In genomic region chr21:28310711-28311110, GRCh38 we compare ENCODE assay signal across 30 cellular contexts.
"Had no signal": no experiment of that assay in that cellular context is flagged by ENCODE, and none has a peak within 500 bp of the region (broad histone marks: within the 10 kb centered on the region; RNA-seq: fewer than 3 reads in every experiment).

No MANE protein-coding gene starts in this region.

- H3K36me3 Mint-ChIP-seq: memory B cell; naive thymus-derived CD4-positive, alpha-beta T cell; stimulated activated naive B cell treated with anti-CD40 and anti-IgM and Interleukin-4, amounts not matched to agents 10 μg/mL and 1 μg/mL and 100 μg/mL, for 72 hours had no signal

- H2AFZ ChIP-seq: hepatocyte had no signal

- H3K4me1 Mint-ChIP-seq: memory B cell; naive thymus-derived CD4-positive, alpha-beta T cell; stimulated activated naive B cell treated with anti-CD40 and anti-IgM and Interleukin-4, amounts not matched to agents 10 μg/mL and 1 μg/mL and 100 μg/mL, for 72 hours had no signal

- H3K9me3 ChIP-seq: mucosa of descending colon, pancreas, psoas muscle, testis, thyroid gland, transverse colon, vagina had no signal

- H3K36me3 ChIP-seq: heart right ventricle, pancreas, right atrium auricular region, right lobe of liver, stomach, thyroid gland, transverse colon, upper lobe of left lung, vagina had no signal

- H3K79me2 ChIP-seq: hepatocyte had no signal

- H3K4me1 ChIP-seq: heart right ventricle, psoas muscle, right atrium auricular region, right lobe of liver, testis, thyroid gland, transverse colon, upper lobe of left lung, vagina had no signal

- DNase-seq: heart right ventricle; islet precursor cell; left cardiac atrium; midbrain; mucosa of descending colon; naive thymus-derived CD4-positive, alpha-beta T cell; nucleus accumbens; pancreas; posterior cingulate gyrus; psoas muscle; right lobe of liver; stimulated activated CD4-positive, alpha-beta T cell treated with anti-CD3 and anti-CD28 coated beads, Interleukin-12 subunit alpha, Interleukin-12 subunit beta, amount 100 ng/mL, for 4 hours; stimulated activated CD4-positive, alpha-beta T cell treated with anti-CD3 and anti-CD28 coated beads, Interleukin-15, amount 100 ng/mL, for 24 hours; stimulated activated CD4-positive, alpha-beta T cell treated with anti-CD3 and anti-CD28 coated beads, Interleukin-2, amount 100 ng/mL, for 24 hours; stimulated activated CD4-positive, alpha-beta T cell treated with anti-CD3 and anti-CD28 coated beads, Interleukin-4, amount 100 ng/mL, for 1 hour; stimulated activated naive B cell treated with anti-CD40 and anti-IgM and Interleukin-4, amounts not matched to agents 10 μg/mL and 1 μg/mL and 100 μg/mL, for 72 hours; stimulated activated naive CD8-positive, alpha-beta T cell treated with anti-CD3 and anti-CD28 coated beads, Interleukin-15, Interleukin-2, amounts not matched to agents 100 U/mL and 50 U/mL, for 24 hours; stomach; testis; thyroid gland; transverse colon; upper lobe of left lung had no signal

- H3K4me3 ChIP-seq: heart right ventricle, hepatocyte, lung, mucosa of descending colon, pancreas, psoas muscle, right atrium auricular region, right lobe of liver, stomach, testis, thyroid gland, transverse colon, upper lobe of left lung, vagina had no signal

- H3K27ac Mint-ChIP-seq: memory B cell; naive thymus-derived CD4-positive, alpha-beta T cell; natural killer cell treated with Interleukin-12 subunit alpha and Interleukin-12 subunit beta and Interleukin-15 and Interleukin-18, amount 100 ng/mL, for 72 hours; stimulated activated naive B cell treated with anti-CD40 and anti-IgM and Interleukin-4, amounts not matched to agents 10 μg/mL and 1 μg/mL and 100 μg/mL, for 72 hours had no signal

- H3K27me3 ChIP-seq: heart right ventricle, hepatocyte, pancreas, right atrium auricular region, right lobe of liver, stomach, testis, thyroid gland, transverse colon, upper lobe of left lung, vagina had no signal

- H3K27ac ChIP-seq: heart right ventricle, hepatocyte, pancreas, psoas muscle, right atrium auricular region, right lobe of liver, stomach, thyroid gland, transverse colon, upper lobe of left lung, vagina had no signal

- H3K4me3 Mint-ChIP-seq: memory B cell; naive thymus-derived CD4-positive, alpha-beta T cell; natural killer cell treated with Interleukin-12 subunit alpha and Interleukin-12 subunit beta and Interleukin-15 and Interleukin-18, amount 100 ng/mL, for 72 hours; neural crest cell; stimulated activated naive B cell treated with anti-CD40 and anti-IgM and Interleukin-4, amounts not matched to agents 10 μg/mL and 1 μg/mL and 100 μg/mL, for 72 hours had no signal

- H3K27me3 Mint-ChIP-seq: memory B cell; natural killer cell treated with Interleukin-12 subunit alpha and Interleukin-12 subunit beta and Interleukin-15 and Interleukin-18, amount 100 ng/mL, for 72 hours; stimulated activated naive B cell treated with anti-CD40 and anti-IgM and Interleukin-4, amounts not matched to agents 10 μg/mL and 1 μg/mL and 100 μg/mL, for 72 hours had no signal

- ATAC-seq: heart right ventricle; left cardiac atrium; left lobe of liver; mucosa of descending colon; naive thymus-derived CD4-positive, alpha-beta T cell; natural killer cell treated with Interleukin-12 subunit alpha and Interleukin-12 subunit beta and Interleukin-15 and Interleukin-18, amount 100 ng/mL, for 72 hours; pancreas; psoas muscle; right lobe of liver; stimulated activated naive B cell treated with anti-CD40 and anti-IgM and Interleukin-4, amounts not matched to agents 10 μg/mL and 1 μg/mL and 100 μg/mL, for 72 hours; stimulated activated naive CD8-positive, alpha-beta T cell treated with anti-CD3 and anti-CD28 coated beads, Interleukin-15, Interleukin-2, amounts not matched to agents 100 U/mL and 50 U/mL, for 24 hours had no signal
